ENCODE assay signal across 16 cellular contexts in genomic region chr18:7579176-7579922, GRCh38. TPM values are rescaled to one million over a fixed set of nuclear protein-coding genes. Genes with fewer than 3 reads are reported as not detected.
DNase-seq lines count a peak whose midpoint lies in the region; ATAC-seq and TF ChIP-seq lines count a peak whose summit lies in the region.
"Had no signal": no experiment of that assay in that cellular context is flagged by ENCODE, and none has a peak within 500 bp of the region (broad histone marks: within the 10 kb centered on the region; RNA-seq: fewer than 3 reads in every experiment).

No MANE protein-coding gene starts in this region.

- 83 to 86% methylated on average over 2 to 3 of the region's 3 CpGs for WGBS in endodermal cell (ENCODE audit: insufficient coverage in 1 of 2, insufficient read length in 1 of 2), 2 experiments
- WGBS in spleen, 5 donors, result 77 to 94% (median 85%) methylated on average over 3 of the region's 3 CpGs

- H3K4me3 ChIP-seq in KMS-11 (IDR thresholded peaks at IDR 0.05; ENCODE audit: insufficient read depth, low read depth, low read length), result no peak overlapping the region
- H3K4me3 ChIP-seq in endodermal cell (ENCODE audit: low read length), result no peak overlapping the region
- H3K4me3 ChIP-seq in osteoblast (ENCODE audit: insufficient read depth, low read length), result no peak overlapping the region
- no peak overlapping the region for H3K4me3 ChIP-seq in colonic mucosa
- no peak overlapping the region for H3K4me3 ChIP-seq in spleen
- H3K4me3 ChIP-seq: PC-9 had no signal

- peaks cover 54% of the 10 kb centered on the region for H3K4me1 Mint-ChIP-seq in endodermal cell
- no peaks in the 10 kb centered on the region for H3K4me1 Mint-ChIP-seq in activated CD8-positive, alpha-beta T cell treated with anti-CD3 and anti-CD28 coated beads, Interleukin-2, amount 10 ng/mL, durations not matched to agents 7 days and 5 days (ENCODE audit: low read depth)

- peaks cover 5% of the 10 kb centered on the region for H3K36me3 Mint-ChIP-seq in endodermal cell (ENCODE audit: low read depth)
- H3K36me3 Mint-ChIP-seq in activated CD8-positive, alpha-beta T cell treated with anti-CD3 and anti-CD28 coated beads, Interleukin-2, amount 10 ng/mL, durations not matched to agents 7 days and 5 days (ENCODE audit: low read depth), result no peaks in the 10 kb centered on the region

- TF ChIP-seq POLR2A in spleen (IDR thresholded peaks at IDR 0.05), result no peak

- peaks cover 3% of the 10 kb centered on the region for H3K9me3 Mint-ChIP-seq in endodermal cell
- no peaks in the 10 kb centered on the region for H3K9me3 Mint-ChIP-seq in activated CD8-positive, alpha-beta T cell treated with anti-CD3 and anti-CD28 coated beads, Interleukin-2, amount 10 ng/mL, durations not matched to agents 7 days and 5 days (ENCODE audit: insufficient read depth)

- H3K4me1 ChIP-seq in KMS-11 (ENCODE audit: low read depth, poor library complexity, severe bottlenecking) (peaks cover 48% of the 10 kb centered on the region), endodermal cell (ENCODE audit: control insufficient read depth, insufficient read depth, low read length) (peaks cover 20% of the 10 kb centered on the region), osteoblast (ENCODE audit: insufficient read depth, low read length) (peaks cover 42% of the 10 kb centered on the region), colonic mucosa (no peaks in the 10 kb centered on the region), spleen (peaks cover 0 to 12% (median 0%) of the 10 kb centered on the region in 6 donors)

- POLR2A ChIA-PET in activated CD8-positive, alpha-beta T cell treated with anti-CD3 and anti-CD28 coated beads, Interleukin-2, amount 10 ng/mL, durations not matched to agents 7 days and 5 days (lab: Charles Lee), result no interaction called here

- peak overlapping the region; percentile 7 for H3K4me2 ChIP-seq in KMS-11
- peak overlapping the region; percentile 26 for H3K4me2 ChIP-seq in osteoblast (ENCODE audit: insufficient read depth, low read length)
- H3K4me2 ChIP-seq: PC-9 had no signal

- ATAC-seq in activated CD8-positive, alpha-beta T cell treated with anti-CD3 and anti-CD28 coated beads, Interleukin-2, amount 10 ng/mL, durations not matched to agents 7 days and 5 days, result no peak
- no peak for ATAC-seq in HG02610 (IDR thresholded peaks at IDR 0.05; ENCODE audit: unreplicated experiment)
- ATAC-seq: HCT116 had no signal

- no peaks in the 10 kb centered on the region for H3K36me3 ChIP-seq in KMS-11 (ENCODE audit: insufficient read depth)
- H3K36me3 ChIP-seq in endodermal cell (ENCODE audit: control insufficient read depth, insufficient read depth, low read length), result peaks cover 6% of the 10 kb centered on the region
- H3K36me3 ChIP-seq in osteoblast (ENCODE audit: insufficient read depth, low read length), result no peaks in the 10 kb centered on the region
- no peaks in the 10 kb centered on the region for H3K36me3 ChIP-seq in colonic mucosa
- H3K36me3 ChIP-seq in spleen, result no peaks in the 10 kb centered on the region

- H3K27me3 ChIP-seq in KMS-11 (ENCODE audit: insufficient read depth, low read depth), result no peaks in the 10 kb centered on the region
- no peaks in the 10 kb centered on the region for H3K27me3 ChIP-seq in endodermal cell (ENCODE audit: control insufficient read depth, insufficient read depth, low read length, poor library complexity, severe bottlenecking)
- no peaks in the 10 kb centered on the region for H3K27me3 ChIP-seq in osteoblast (ENCODE audit: insufficient read depth, low read length)
- H3K27me3 ChIP-seq in colonic mucosa, result no peaks in the 10 kb centered on the region
- no peaks in the 10 kb centered on the region for H3K27me3 ChIP-seq in spleen (replicated peaks in 1 of 7)

- peak overlapping the region; percentile 27 for H3K27ac Mint-ChIP-seq in endodermal cell
- H3K27ac Mint-ChIP-seq in activated CD8-positive, alpha-beta T cell treated with anti-CD3 and anti-CD28 coated beads, Interleukin-2, amount 10 ng/mL, durations not matched to agents 7 days and 5 days, result no peak overlapping the region

- H3K79me2 ChIP-seq in KMS-11 (ENCODE audit: insufficient read depth, low read depth) (peaks cover 57% of the 10 kb centered on the region), osteoblast (ENCODE audit: insufficient read depth, low read length) (peaks cover 59% of the 10 kb centered on the region)

- no peak overlapping the region for H3K9ac ChIP-seq in KMS-11
- H3K9ac ChIP-seq in endodermal cell (ENCODE audit: extremely low read depth, low read length, poor library complexity, severe bottlenecking), result no peak overlapping the region
- no peak overlapping the region for H3K9ac ChIP-seq in colonic mucosa (ENCODE audit: low read depth in 2 of 2, low read length in 2 of 2)

- TF ChIP-seq CTCF in KMS-11 (conservative IDR thresholded peaks at IDR 0.05; ENCODE audit: low read depth, low read length), result no peak
- no peak for TF ChIP-seq CTCF in endodermal cell (conservative IDR thresholded peaks at IDR 0.05)
- no peak for TF ChIP-seq CTCF in osteoblast (IDR thresholded peaks at IDR 0.05; ENCODE audit: extremely low read depth, low read depth, low read length)
- TF ChIP-seq CTCF in colonic mucosa (IDR thresholded peaks at IDR 0.05), result no peak
- no peak for TF ChIP-seq CTCF in spleen (IDR thresholded peaks at IDR 0.05 in 8 of 11, conservative IDR thresholded peaks at IDR 0.05 in 3 of 11)

- no peaks in the 10 kb centered on the region for H3K27me3 Mint-ChIP-seq in endodermal cell (ENCODE audit: insufficient read depth)
- no peaks in the 10 kb centered on the region for H3K27me3 Mint-ChIP-seq in activated CD8-positive, alpha-beta T cell treated with anti-CD3 and anti-CD28 coated beads, Interleukin-2, amount 10 ng/mL, durations not matched to agents 7 days and 5 days (ENCODE audit: low read depth)

- CTCF ChIA-PET in activated CD8-positive, alpha-beta T cell treated with anti-CD3 and anti-CD28 coated beads, Interleukin-2, amount 10 ng/mL, durations not matched to agents 7 days and 5 days (lab: Charles Lee), result interaction anchor here (0.8 kb wide), 1 partner anchor 13 kb away, joined by 3 read pairs; the partner anchor contains the start of gene PTPRM

- DNase-seq in AG08395 (ENCODE audit: low spot score) (peak; percentile 25), endodermal cell (no peak), osteoblast (ENCODE audit: insufficient read length, low spot score, missing footprints) (peak; percentile 74), colonic mucosa (no peak), spleen (no peak)
- no peak for DNase-seq in activated CD8-positive, alpha-beta T cell treated with anti-CD3 and anti-CD28 coated beads, Interleukin-2, amount 10 ng/mL, durations not matched to agents 7 days and 5 days
- DNase-seq: Caco-2, KG1, NCI-H1048, NCI-H2227 treated with DMSO at 0.1 percent for 48 hours, NCI-H524, PC-9 had no signal

- H4K20me1 ChIP-seq in KMS-11 (ENCODE audit: insufficient read depth) (no peaks in the 10 kb centered on the region), osteoblast (ENCODE audit: insufficient read depth, low read length) (no peaks in the 10 kb centered on the region)

- H2AFZ ChIP-seq in KMS-11 (ENCODE audit: low read depth), result no peak overlapping the region
- H2AFZ ChIP-seq in osteoblast (ENCODE audit: low read length), result no peak overlapping the region
- H2AFZ ChIP-seq: PC-9 had no signal

- H3K9me3 ChIP-seq in endodermal cell (ENCODE audit: control insufficient read depth, low read length) (peaks cover 7% of the 10 kb centered on the region), osteoblast (ENCODE audit: low read depth, low read length) (no peaks in the 10 kb centered on the region), colonic mucosa (no peaks in the 10 kb centered on the region), spleen (no peaks in the 10 kb centered on the region)
- H3K9me3 ChIP-seq: Caco-2 had no signal

- H3K4me3 Mint-ChIP-seq in endodermal cell, result no peak overlapping the region
- H3K4me3 Mint-ChIP-seq in activated CD8-positive, alpha-beta T cell treated with anti-CD3 and anti-CD28 coated beads, Interleukin-2, amount 10 ng/mL, durations not matched to agents 7 days and 5 days, result no peak overlapping the region

- intact Hi-C loops in colonic mucosa (cut with DNase I), result no loop called here
- intact Hi-C loops in spleen (cut with DNase I; ENCODE audit: low total_unique reads), result no loop called here

- H3K27ac ChIP-seq in KMS-11 (no peak overlapping the region), endodermal cell (ENCODE audit: low read depth, low read length) (no peak overlapping the region), osteoblast (ENCODE audit: low read depth, low read length) (peak overlapping the region; percentile 45), colonic mucosa (no peak overlapping the region), spleen (no peak overlapping the region)
- H3K27ac ChIP-seq: C4-2B, PC-9 had no signal

RNA-seq across cellular contexts. Expression of gene PTPRM, which starts 12.2 kb away (rescaled TPM):
- total RNA-seq in endodermal cell, result 10 to 100 TPM; 47.2 to 57.6 TPM
- polyA plus RNA-seq in endodermal cell (2013, experiment 1 of 2), result 79.0 TPM
- polyA plus RNA-seq in endodermal cell (2013, experiment 2 of 2), result 78.6 TPM
- 84.7 and 89.3 TPM in 2 replicates for total RNA-seq in osteoblast
- total RNA-seq in colonic mucosa, result 10 to 100 TPM in 1 of 2 donors, 1 to 10 TPM in 1; 8.1 to 13.9 TPM
- total RNA-seq in activated CD8-positive, alpha-beta T cell treated with anti-CD3 and anti-CD28 coated beads, Interleukin-2, amount 10 ng/mL, durations not matched to agents 7 days and 5 days, result 1 to 10 TPM in 1 of 2 experiments, under 1 TPM in 1; 0.76 to 1.0 TPM
- 10 to 100 TPM; 44.2 to 97.8 (median 69.9) TPM for total RNA-seq in spleen
- polyA plus RNA-seq in spleen, result 10 to 100 TPM; 23.5 to 28.3 (median 24.1) TPM

Comparison
In these comparisons a context has a peak if more than half of its experiments do, and no peak if none do; other contexts are left out.
1. DNase-seq: peak in AG08395 (single experiment) and osteoblast (single experiment); none in endodermal cell (single experiment), colonic mucosa (single experiment), activated CD8-positive, alpha-beta T cell treated with anti-CD3 and anti-CD28 coated beads, Interleukin-2, amount 10 ng/mL, durations not matched to agents 7 days and 5 days (single experiment) and spleen (single experiment).
2. RNA of gene PTPRM, which starts 12.2 kb away (total RNA-seq): 84.7 to 89.3 TPM in osteoblast, 44.2 to 97.8 TPM in spleen, 47.2 to 57.6 TPM in endodermal cell and 8.1 to 13.9 TPM in colonic mucosa; 0.76 to 1.0 TPM in activated CD8-positive, alpha-beta T cell treated with anti-CD3 and anti-CD28 coated beads, Interleukin-2, amount 10 ng/mL, durations not matched to agents 7 days and 5 days; every median in the first group is over 4 times any median in the second.